In the genomic region with DNA sequence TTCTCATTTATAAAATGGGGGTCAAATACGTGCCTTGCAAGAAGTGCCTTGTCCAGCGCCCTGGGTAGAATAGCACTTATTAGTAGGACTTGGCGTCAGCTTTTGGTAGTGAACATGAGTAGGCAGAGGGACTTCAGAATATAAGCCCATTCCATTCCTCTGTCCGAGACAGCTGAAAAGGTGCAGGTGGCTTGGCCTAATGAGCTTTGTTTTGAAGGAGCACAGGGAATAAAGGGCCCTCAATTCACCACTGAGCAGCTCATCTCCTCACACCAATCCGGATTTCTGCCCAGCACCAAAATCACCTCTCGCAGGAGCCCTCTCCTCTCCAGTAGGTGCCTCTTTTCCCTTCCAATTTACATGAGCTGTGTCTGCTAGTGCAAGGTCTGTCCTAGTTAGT, we compare ENCODE assay signal across 18 cellular contexts.
"Had no signal": no experiment of that assay in that cellular context is flagged by ENCODE, and none has a peak within 500 bp of the region (broad histone marks: within the 10 kb centered on the region; RNA-seq: fewer than 3 reads in every experiment).

No MANE protein-coding gene starts in this region.

- H3K36me3 ChIP-seq: gastroesophageal sphincter, heart left ventricle, left lung had no signal

- H3K27me3 ChIP-seq: left lung, testis had no signal

- H3K4me3 ChIP-seq: gastroesophageal sphincter, heart left ventricle, left lung, psoas muscle, testis had no signal

- H3K4me1 ChIP-seq: gastroesophageal sphincter, left lung, psoas muscle, testis had no signal

- DNase-seq: activated CD4-positive, alpha-beta T cell treated with anti-CD3 and anti-CD28 coated beads, Interleukin-2, amount 10 ng/mL, durations not matched to agents 24 days and 14 days; activated CD8-positive, alpha-beta T cell treated with anti-CD3 and anti-CD28 coated beads, Interleukin-2, amount 10 ng/mL, durations not matched to agents 7 days and 5 days; activated naive CD4-positive, alpha-beta T cell treated with anti-CD3 and anti-CD28 coated beads for 36 hours; activated naive CD8-positive, alpha-beta T cell treated with anti-CD3 and anti-CD28 coated beads, Interleukin-2, amount 50 U/mL, for 24 hours; activated T-cell treated with anti-CD3 and anti-CD28 coated beads, Interleukin-2, amount 50 U/mL, for 24 hours; aorta; cortex of kidney; effector CD4-positive, alpha-beta T cell; heart left ventricle; kidney; left lung; mammary epithelial cell; psoas muscle; right cardiac atrium; T-helper 9 cell; testis had no signal

- ATAC-seq: activated CD8-positive, alpha-beta T cell treated with anti-CD3 and anti-CD28 coated beads, Interleukin-2, amount 10 ng/mL, durations not matched to agents 7 days and 5 days; activated naive CD8-positive, alpha-beta T cell treated with anti-CD3 and anti-CD28 coated beads, Interleukin-2, amount 50 U/mL, for 24 hours; esophagus mucosa; gastroesophageal sphincter; heart left ventricle; left lung; psoas muscle; right cardiac atrium had no signal

- H3K9me3 ChIP-seq: left lung, psoas muscle, testis had no signal

- H3K27ac ChIP-seq: gastroesophageal sphincter, heart left ventricle, left lung, psoas muscle, testis had no signal
